ENCODE assay signal across 8 cellular contexts in genomic region chr15:68276668-68277067, GRCh38. TPM values are rescaled to one million over a fixed set of nuclear protein-coding genes. Genes with fewer than 3 reads are reported as not detected.
DNase-seq lines count a peak whose midpoint lies in the region; ATAC-seq, FAIRE-seq and TF ChIP-seq lines count a peak whose summit lies in the region.

No MANE protein-coding gene starts in this region.

- no peaks in the 10 kb centered on the region for H3K9me3 ChIP-seq in astrocyte (ENCODE audit: insufficient read depth, low read depth, low read length)
- no peaks in the 10 kb centered on the region for H3K9me3 ChIP-seq in tibial nerve

- peaks cover 37% of the 10 kb centered on the region for H3K36me3 Mint-ChIP-seq in activated T-cell treated with anti-CD3 and anti-CD28 coated beads, Interleukin-2, amount 50 U/mL, for 24 hours (ENCODE audit: low read depth)
- peaks cover 4% of the 10 kb centered on the region for H3K36me3 Mint-ChIP-seq in astrocyte (ENCODE audit: low read depth, unreplicated experiment)

- no peak for TF ChIP-seq EP300 in tibial nerve (IDR thresholded peaks at IDR 0.05)

- peak overlapping the region; percentile 88 for H3K4me2 ChIP-seq in astrocyte (ENCODE audit: low read length)

- WGBS in lower leg skin, 2 donors: 33 to 35% methylated on average over 3 of the region's 3 CpGs
- 11 to 18% methylated on average over 3 of the region's 3 CpGs for WGBS in tibial nerve, 2 donors

- H3K4me1 Mint-ChIP-seq in activated T-cell treated with anti-CD3 and anti-CD28 coated beads, Interleukin-2, amount 50 U/mL, for 24 hours (ENCODE audit: low read depth): peaks cover 43% of the 10 kb centered on the region
- H3K4me1 Mint-ChIP-seq in astrocyte (ENCODE audit: low read depth, unreplicated experiment): peaks cover 50% of the 10 kb centered on the region

- H3K4me3 ChIP-seq in astrocyte (ENCODE audit: insufficient read depth, low read depth, low read length): peak overlapping the region; percentile 73
- H3K4me3 ChIP-seq in lower leg skin (ENCODE audit: low read depth, poor library complexity, severe bottlenecking): peak overlapping the region; percentile 79
- H3K4me3 ChIP-seq in tibial nerve: peak overlapping the region; percentile 61 to 99 (median 86)

- peak overlapping the region; percentile 95 for H3K4me3 Mint-ChIP-seq in activated T-cell treated with anti-CD3 and anti-CD28 coated beads, Interleukin-2, amount 50 U/mL, for 24 hours
- peak overlapping the region; percentile 91 for H3K4me3 Mint-ChIP-seq in astrocyte (ENCODE audit: unreplicated experiment)

- H4K20me1 ChIP-seq in astrocyte (ENCODE audit: insufficient read depth, low read length): peaks cover 34% of the 10 kb centered on the region

- peak overlapping the region; percentile 96 for H2AFZ ChIP-seq in astrocyte (ENCODE audit: low read depth, low read length)

- no peak for ATAC-seq in HG03095 (IDR thresholded peaks at IDR 0.05; ENCODE audit: unreplicated experiment)
- no peak for ATAC-seq in GM21423 (IDR thresholded peaks at IDR 0.05; ENCODE audit: unreplicated experiment)

- FAIRE-seq in astrocyte (lab: Jason Lieb, UNC): no peak

- H3K27ac ChIP-seq in astrocyte (ENCODE audit: low read depth, low read length): peak overlapping the region; percentile 92
- H3K27ac ChIP-seq in tibial nerve: peak overlapping the region; percentile 96 to 99 (median 98)

- no peaks in the 10 kb centered on the region for H3K36me3 ChIP-seq in astrocyte (ENCODE audit: insufficient read depth, low read length)
- H3K36me3 ChIP-seq in tibial nerve: no peaks in the 10 kb centered on the region

- H3K9me3 Mint-ChIP-seq in activated T-cell treated with anti-CD3 and anti-CD28 coated beads, Interleukin-2, amount 50 U/mL, for 24 hours: no peaks in the 10 kb centered on the region
- no peaks in the 10 kb centered on the region for H3K9me3 Mint-ChIP-seq in astrocyte (ENCODE audit: unreplicated experiment)

- H3K27me3 Mint-ChIP-seq in activated T-cell treated with anti-CD3 and anti-CD28 coated beads, Interleukin-2, amount 50 U/mL, for 24 hours: no peaks in the 10 kb centered on the region
- H3K27me3 Mint-ChIP-seq in astrocyte (ENCODE audit: low read depth, unreplicated experiment): no peaks in the 10 kb centered on the region

- TF ChIP-seq CTCF in astrocyte (IDR thresholded peaks at IDR 0.05; ENCODE audit: insufficient read depth, low read depth, low read length): no peak
- no peak for TF ChIP-seq CTCF in lower leg skin (IDR thresholded peaks at IDR 0.05)
- TF ChIP-seq CTCF in tibial nerve (IDR thresholded peaks at IDR 0.05): no peak

- no peak for TF ChIP-seq POLR2A in lower leg skin (IDR thresholded peaks at IDR 0.05)
- TF ChIP-seq POLR2A in tibial nerve (IDR thresholded peaks at IDR 0.05): no peak

- H3K27me3 ChIP-seq in astrocyte (ENCODE audit: insufficient read depth, low read length): no peaks in the 10 kb centered on the region
- no peaks in the 10 kb centered on the region for H3K27me3 ChIP-seq in tibial nerve

- intact Hi-C loops in lower leg skin (cut with DNase I; ENCODE audit: low total_unique reads): no loop called here

- CTCF ChIA-PET in HEK293T (lab: Yijun Ruan, JAX): interaction anchor here (0.6 to 1.6 kb wide), 3 partner anchors 15 to 30 kb away, joined by 3 to 6 read pairs (median 3); no protein-coding TSS in a partner anchor

- peaks cover 49% of the 10 kb centered on the region for H3K79me2 ChIP-seq in astrocyte (ENCODE audit: insufficient read depth, low read length)

- DNase-seq in activated T-cell treated with anti-CD3 and anti-CD28 coated beads, Interleukin-2, amount 50 U/mL, for 24 hours: no peak
- no peak for DNase-seq in activated T-cell treated with anti-CD3 and anti-CD28 coated beads, Interleukin-2, amount 50 U/mL, for 48 hours
- DNase-seq in astrocyte (ENCODE audit: low read depth) (no peak), lower leg skin (ENCODE audit: low spot score in 2 of 2) (no peak), tibial nerve (ENCODE audit: low spot score in 2 of 2) (no peak), HEK293T (ENCODE audit: extremely low spot score) (no peak)

- H3K9ac ChIP-seq in astrocyte (ENCODE audit: low read length): peak overlapping the region; percentile 94

- POLR2A ChIA-PET in HEK293T (lab: Yijun Ruan, JAX): interaction anchor here (0.9 to 2.6 kb wide), 14 partner anchors 12 to 392 kb away, joined by 3 to 27 read pairs (median 6); partner anchors contain the start of genes CLN6 and PIAS1

- peak overlapping the region; percentile 99 for H3K27ac Mint-ChIP-seq in activated T-cell treated with anti-CD3 and anti-CD28 coated beads, Interleukin-2, amount 50 U/mL, for 24 hours
- peak overlapping the region; percentile 96 for H3K27ac Mint-ChIP-seq in astrocyte (ENCODE audit: unreplicated experiment)

- H3K4me1 ChIP-seq in astrocyte (ENCODE audit: insufficient read depth, low read length) (peaks cover 45% of the 10 kb centered on the region), tibial nerve (peaks cover 0 to 57% (median 25%) of the 10 kb centered on the region in 4 donors)

TF ChIP-seq in HEK293T, 16 proteins besides CTCF, POLR2A, EP300 and RAD21:
- TF ChIP-seq TARDBP (IDR thresholded peaks at IDR 0.05) (no peak), ZNF384 (IDR thresholded peaks at IDR 0.05) (no peak), HDGF (IDR thresholded peaks at IDR 0.05; ENCODE audit: borderline replicate concordance) (no peak), LEF1 (IDR thresholded peaks at IDR 0.05; ENCODE audit: borderline replicate concordance) (no peak), BHLHE40 (IDR thresholded peaks at IDR 0.05; ENCODE audit: borderline replicate concordance) (no peak), PKNOX1 (IDR thresholded peaks at IDR 0.05) (no peak), FOXM1 (IDR thresholded peaks at IDR 0.05; ENCODE audit: borderline replicate concordance) (no peak), ARNT (IDR thresholded peaks at IDR 0.05) (no peak), CTBP1 (IDR thresholded peaks at IDR 0.05; ENCODE audit: borderline replicate concordance) (no peak), SP1 (IDR thresholded peaks at IDR 0.05) (no peak), FOXA1 (IDR thresholded peaks at IDR 0.05) (no peak), SUZ12 (IDR thresholded peaks at IDR 0.05) (no peak)

RNA-seq across cellular contexts. Expression of gene FEM1B, which starts 0.9 kb away (rescaled TPM):
- total RNA-seq in astrocyte (38.6 and 49.5 TPM in 2 replicates), lower leg skin (10 to 100 TPM; 70.6 to 90.9 (median 82.4) TPM), tibial nerve (10 to 100 TPM; 39.0 to 47.6 (median 39.9) TPM)

RNA-seq across cellular contexts. Expression of gene CLN6, which starts 47.1 kb away (rescaled TPM):
- total RNA-seq in astrocyte: 15.4 and 19.0 TPM in 2 replicates
- total RNA-seq in lower leg skin: 10 to 100 TPM in 3 of 4 donors, 1 to 10 TPM in 1; 9.9 to 22.5 (median 15.1) TPM
- 10 to 100 TPM; 10.0 to 28.8 (median 16.3) TPM for total RNA-seq in tibial nerve
